Comparison of ENCODE assay signal across 8 cellular contexts in genomic region chr3:128052831-128053419, GRCh38. TPM values are rescaled to one million over a fixed set of nuclear protein-coding genes. Genes with fewer than 3 reads are reported as not detected.
DNase-seq lines count a peak whose midpoint lies in the region; ATAC-seq and TF ChIP-seq lines count a peak whose summit lies in the region.

No MANE protein-coding gene starts in this region.

- intact Hi-C loops in activated CD4-positive, alpha-beta T cell treated with anti-CD3 and anti-CD28 coated beads, Interleukin-2, amount 10 ng/mL, durations not matched to agents 24 days and 14 days (cut with micrococcal nuclease), result loop anchor here (1.0 to 10.0 kb wide), 8 partner anchors 22 to 1578 kb away; partner anchors contain the start of genes ABTB1, EEFSEC, MCM2 and PLXNA1
- intact Hi-C loops in gastrocnemius medialis (cut with DNase I; ENCODE audit: low total_unique reads), result loop anchor here (2.0 to 5.0 kb wide), 5 partner anchors 22 to 381 kb away; partner anchors contain the start of genes ABTB1 and KBTBD12

- H3K4me3 Mint-ChIP-seq in activated CD4-positive, alpha-beta T cell treated with anti-CD3 and anti-CD28 coated beads, Interleukin-2, amount 10 ng/mL, durations not matched to agents 24 days and 14 days, result peak overlapping the region; percentile 95
- H3K4me3 Mint-ChIP-seq in glutamatergic neuron (ENCODE audit: unreplicated experiment), result peak overlapping the region; percentile 99

- ATAC-seq in gastrocnemius medialis (peak; percentile 73 to 76), HG03378 (IDR thresholded peaks at IDR 0.05; ENCODE audit: unreplicated experiment) (no peak), HG02840 (IDR thresholded peaks at IDR 0.05; ENCODE audit: low FRiP score, unreplicated experiment) (no peak)

- TF ChIP-seq POLR2A in gastrocnemius medialis (IDR thresholded peaks at IDR 0.05), result no peak

- H3K27me3 Mint-ChIP-seq in activated CD4-positive, alpha-beta T cell treated with anti-CD3 and anti-CD28 coated beads, Interleukin-2, amount 10 ng/mL, durations not matched to agents 24 days and 14 days, result peaks cover 8% of the 10 kb centered on the region
- H3K27me3 Mint-ChIP-seq in glutamatergic neuron (ENCODE audit: unreplicated experiment), result peaks cover 2% of the 10 kb centered on the region

- in situ Hi-C loops in gastrocnemius medialis (cut with MboI; ENCODE audit: low sequenced_read_pairs in 4 of 4), result no loop called here

- H3K9me3 ChIP-seq in gastrocnemius medialis, result no peaks in the 10 kb centered on the region

- no peaks in the 10 kb centered on the region for H3K27me3 ChIP-seq in gastrocnemius medialis

- H3K4me1 Mint-ChIP-seq in activated CD4-positive, alpha-beta T cell treated with anti-CD3 and anti-CD28 coated beads, Interleukin-2, amount 10 ng/mL, durations not matched to agents 24 days and 14 days, result peaks cover 33% of the 10 kb centered on the region
- H3K4me1 Mint-ChIP-seq in glutamatergic neuron (ENCODE audit: low read depth, unreplicated experiment), result peaks cover 23% of the 10 kb centered on the region

- DNase-seq in activated CD4-positive, alpha-beta T cell treated with anti-CD3 and anti-CD28 coated beads, Interleukin-2, amount 10 ng/mL, durations not matched to agents 24 days and 14 days, result no peak
- DNase-seq in activated CD4-positive, alpha-beta T cell treated with anti-CD3 and anti-CD28 coated beads for 4 hours, result no peak
- DNase-seq in glutamatergic neuron (no peak), gastrocnemius medialis (peak; percentile 70 to 83), NCI-H187 (lab: John Stamatoyannopoulos, UW) (no peak)

- peaks cover 43% of the 10 kb centered on the region for H3K36me3 Mint-ChIP-seq in activated CD4-positive, alpha-beta T cell treated with anti-CD3 and anti-CD28 coated beads, Interleukin-2, amount 10 ng/mL, durations not matched to agents 24 days and 14 days (ENCODE audit: low read depth)
- H3K36me3 Mint-ChIP-seq in glutamatergic neuron (ENCODE audit: unreplicated experiment), result no peaks in the 10 kb centered on the region

- peak overlapping the region; percentile 86 to 99 (median 95) for H3K27ac ChIP-seq in gastrocnemius medialis

- peak overlapping the region; percentile 83 for H3K4me3 ChIP-seq in WI38 (ENCODE audit: low read depth, low read length)
- H3K4me3 ChIP-seq in gastrocnemius medialis, result peak overlapping the region; percentile 68 to 96 (median 94)

- peaks cover 0 to 30% of the 10 kb centered on the region in 2 donors for H3K36me3 ChIP-seq in gastrocnemius medialis

- peak overlapping the region; percentile 96 for H3K27ac Mint-ChIP-seq in activated CD4-positive, alpha-beta T cell treated with anti-CD3 and anti-CD28 coated beads, Interleukin-2, amount 10 ng/mL, durations not matched to agents 24 days and 14 days
- peak overlapping the region; percentile 98 for H3K27ac Mint-ChIP-seq in glutamatergic neuron (ENCODE audit: unreplicated experiment)

- H3K9me3 Mint-ChIP-seq in activated CD4-positive, alpha-beta T cell treated with anti-CD3 and anti-CD28 coated beads, Interleukin-2, amount 10 ng/mL, durations not matched to agents 24 days and 14 days, result no peaks in the 10 kb centered on the region
- peaks cover 7% of the 10 kb centered on the region for H3K9me3 Mint-ChIP-seq in glutamatergic neuron (ENCODE audit: unreplicated experiment)

- TF ChIP-seq CTCF in WI38 (IDR thresholded peaks at IDR 0.05; ENCODE audit: low read depth, low read length) (no peak), glutamatergic neuron (IDR thresholded peaks at IDR 0.05; ENCODE audit: partially characterized antibody, unreplicated experiment) (no peak), gastrocnemius medialis (IDR thresholded peaks at IDR 0.05 in 4 of 5, conservative IDR thresholded peaks at IDR 0.05 in 1 of 5) (no peak)

- peaks cover 34 to 40% of the 10 kb centered on the region in 2 donors for H3K4me1 ChIP-seq in gastrocnemius medialis

RNA-seq across cellular contexts. Expression of gene SEC61A1, which starts 0.7 kb away (rescaled TPM):
- 194 TPM in 2 replicates for total RNA-seq in activated CD4-positive, alpha-beta T cell treated with anti-CD3 and anti-CD28 coated beads, Interleukin-2, amount 10 ng/mL, durations not matched to agents 24 days and 14 days
- total RNA-seq in glutamatergic neuron (ENCODE audit: unreplicated experiment) (201 TPM), gastrocnemius medialis (100 to 1,000 TPM in 2 of 4 donors, 10 to 100 TPM in 2; 81.6 to 135 (median 106) TPM)

Comparison
In these comparisons a context has a peak if more than half of its experiments do, and no peak if none do; other contexts are left out.
1. DNase-seq: peak in gastrocnemius medialis (2 of 2); none in activated CD4-positive, alpha-beta T cell treated with anti-CD3 and anti-CD28 coated beads, Interleukin-2, amount 10 ng/mL, durations not matched to agents 24 days and 14 days (single experiment), activated CD4-positive, alpha-beta T cell treated with anti-CD3 and anti-CD28 coated beads for 4 hours (0 of 2), glutamatergic neuron (single experiment) and NCI-H187 (0 of 2).
2. ATAC-seq: peak in gastrocnemius medialis (2 of 2); none in HG03378 (single experiment) and HG02840 (single experiment).